ENCODE assay signal across 1 cellular context in the genomic region with DNA sequence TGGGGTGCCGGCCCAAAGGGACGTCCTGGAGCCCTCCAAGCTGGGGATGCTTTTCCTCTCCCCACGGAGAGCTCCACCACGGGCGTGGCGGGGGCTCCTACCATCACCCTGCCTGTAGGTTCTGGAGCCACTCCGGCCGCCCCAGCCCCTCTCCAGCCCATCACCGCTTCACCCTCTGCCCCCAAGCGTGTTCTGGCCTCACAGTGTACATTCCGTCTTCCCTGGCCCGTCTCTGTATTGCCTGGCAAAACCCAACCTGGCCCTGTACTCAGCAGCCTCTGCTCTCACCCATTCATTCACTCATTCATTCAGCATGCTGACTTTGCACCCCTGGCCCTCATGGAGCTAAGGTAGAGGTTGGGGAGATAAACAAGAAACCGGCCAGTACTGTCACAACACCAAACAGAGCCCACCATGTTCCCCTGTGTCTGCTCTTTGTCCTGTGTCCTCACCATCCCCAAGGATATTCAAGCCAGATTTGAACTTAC.
TF ChIP-seq lines count a peak whose summit lies in the region.

No MANE protein-coding gene starts in this region.

TF ChIP-seq in GM12878, 131 proteins besides CTCF, POLR2A, EP300 and RAD21:
- TF ChIP-seq, protein P1, sequence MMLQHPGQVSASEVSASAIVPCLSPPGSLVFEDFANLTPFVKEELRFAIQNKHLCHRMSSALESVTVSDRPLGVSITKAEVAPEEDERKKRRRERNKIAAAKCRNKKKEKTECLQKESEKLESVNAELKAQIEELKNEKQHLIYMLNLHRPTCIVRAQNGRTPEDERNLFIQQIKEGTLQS (IDR thresholded peaks at IDR 0.05; ENCODE audit: borderline replicate concordance, extremely low read depth, low read depth, low read length), result no peak
- TF ChIP-seq ZNF24 (IDR thresholded peaks at IDR 0.05), result peak; percentile 39; the same call in 1 of the 2 replicates
- TF ChIP-seq NBN (IDR thresholded peaks at IDR 0.05), result 0 out of 2 replicates have a peak, but pooled peaks have one; percentile 8
